In genomic region chr2:39418491-39418890, GRCh38 we compare ENCODE assay signal across 18 cellular contexts. TPM values are rescaled to one million over a fixed set of nuclear protein-coding genes. Genes with fewer than 3 reads are reported as not detected.
DNase-seq lines count a peak whose midpoint lies in the region; ATAC-seq and TF ChIP-seq lines count a peak whose summit lies in the region.
"Had no signal": no experiment of that assay in that cellular context is flagged by ENCODE, and none has a peak within 500 bp of the region (broad histone marks: within the 10 kb centered on the region; RNA-seq: fewer than 3 reads in every experiment).

No MANE protein-coding gene starts in this region.

- H2AFZ ChIP-seq in GM23248 = no peak overlapping the region

- H3K4me1 ChIP-seq in GM23248 (ENCODE audit: insufficient read depth) (peaks cover 39% of the 10 kb centered on the region), iPS-18a (ENCODE audit: control insufficient read depth, low read depth, low read length) (no peaks in the 10 kb centered on the region), gastrocnemius medialis (peaks cover 66 to 70% of the 10 kb centered on the region in 2 donors)

- H3K9me2 ChIP-seq in GM23248 (ENCODE audit: insufficient read depth) = no peaks in the 10 kb centered on the region

- intact Hi-C loops in activated T-helper 1 cell treated with anti-CD3 and anti-CD28 coated beads, Interleukin-12 subunit alpha, Interleukin-12 subunit beta, Interleukin-2, Interleukin-4 antibody, amounts not matched to agents 30 ng/mL and 10 ng/mL and 1 ng/mL, durations not matched to agents 14 hours and 24 hours and 36 hours (cut with micrococcal nuclease) = no loop called here
- intact Hi-C loops in gastrocnemius medialis (cut with DNase I; ENCODE audit: low total_unique reads) = no loop called here

- H3K4me1 Mint-ChIP-seq in WTC11 = peaks cover 76% of the 10 kb centered on the region
- H3K4me1 Mint-ChIP-seq in progenitor cell of endocrine pancreas (ENCODE audit: low read depth) = peaks cover 10% of the 10 kb centered on the region
- peaks cover 23% of the 10 kb centered on the region for H3K4me1 Mint-ChIP-seq in activated T-helper 1 cell treated with anti-CD3 and anti-CD28 coated beads, Interleukin-12 subunit alpha, Interleukin-12 subunit beta, Interleukin-2, Interleukin-4 antibody, amounts not matched to agents 30 ng/mL and 10 ng/mL and 1 ng/mL, durations not matched to agents 14 hours and 24 hours and 36 hours (ENCODE audit: low read depth)

- TF ChIP-seq CTCF in WTC11 (IDR thresholded peaks at IDR 0.05) (no peak), progenitor cell of endocrine pancreas (IDR thresholded peaks at IDR 0.05; ENCODE audit: unreplicated experiment) (no peak), gastrocnemius medialis (IDR thresholded peaks at IDR 0.05 in 4 of 5, conservative IDR thresholded peaks at IDR 0.05 in 1 of 5) (no peak)

- H4K20me1 ChIP-seq in GM23248 (ENCODE audit: insufficient read depth) = no peaks in the 10 kb centered on the region

- POLR2A ChIA-PET in WTC11 (lab: Charles Lee) = no interaction called here

- H3K27ac Mint-ChIP-seq in WTC11 (peak overlapping the region; percentile 82), progenitor cell of endocrine pancreas (peak overlapping the region; percentile 23)
- H3K27ac Mint-ChIP-seq in activated T-helper 1 cell treated with anti-CD3 and anti-CD28 coated beads, Interleukin-12 subunit alpha, Interleukin-12 subunit beta, Interleukin-2, Interleukin-4 antibody, amounts not matched to agents 30 ng/mL and 10 ng/mL and 1 ng/mL, durations not matched to agents 14 hours and 24 hours and 36 hours = no peak overlapping the region
- H3K27ac Mint-ChIP-seq: B cell, CD14-positive monocyte had no signal

- H3K9me3 ChIP-seq in GM23248 (ENCODE audit: low read depth) (no peaks in the 10 kb centered on the region), iPS-18a (ENCODE audit: control insufficient read depth, low read depth, low read length) (no peaks in the 10 kb centered on the region), gastrocnemius medialis (no peaks in the 10 kb centered on the region)
- H3K9me3 ChIP-seq: Peyer's patch, SJSA1 had no signal

- peak overlapping the region; percentile 50 for H3K4me2 ChIP-seq in GM23248 (ENCODE audit: unreplicated experiment)

- CTCF ChIA-PET in WTC11 (lab: Charles Lee) = no interaction called here

- H3K9ac ChIP-seq in GM23248 (no peak overlapping the region; the same call in 1 of the 2 replicates), iPS-18a (ENCODE audit: low read length) (no peak overlapping the region)

- H3K27me3 ChIP-seq in GM23248 (replicated peaks; ENCODE audit: insufficient read depth) (no peaks in the 10 kb centered on the region), iPS-18a (ENCODE audit: control insufficient read depth, insufficient read depth, low read length) (no peaks in the 10 kb centered on the region), gastrocnemius medialis (no peaks in the 10 kb centered on the region)
- H3K27me3 ChIP-seq: Peyer's patch, SJSA1 had no signal

- no peaks in the 10 kb centered on the region for H3K27me3 Mint-ChIP-seq in WTC11 (ENCODE audit: low read depth)
- no peaks in the 10 kb centered on the region for H3K27me3 Mint-ChIP-seq in progenitor cell of endocrine pancreas
- H3K27me3 Mint-ChIP-seq in activated T-helper 1 cell treated with anti-CD3 and anti-CD28 coated beads, Interleukin-12 subunit alpha, Interleukin-12 subunit beta, Interleukin-2, Interleukin-4 antibody, amounts not matched to agents 30 ng/mL and 10 ng/mL and 1 ng/mL, durations not matched to agents 14 hours and 24 hours and 36 hours (ENCODE audit: insufficient read depth) = no peaks in the 10 kb centered on the region
- H3K27me3 Mint-ChIP-seq: B cell had no signal

- peaks cover 9% of the 10 kb centered on the region for H3F3A ChIP-seq in GM23248 (ENCODE audit: insufficient read depth)

- TF ChIP-seq POLR2A in gastrocnemius medialis (IDR thresholded peaks at IDR 0.05) = no peak

- peaks cover 97% of the 10 kb centered on the region for H3K79me2 ChIP-seq in GM23248 (ENCODE audit: insufficient read depth)

- WGBS in GM23248 (ENCODE audit: low coverage in 1 of 2, low lambda C conversion rate in 2 of 2, missing lambda C conversion rate in 2 of 2), 2 experiments = 82 to 85% methylated on average over 5 of the region's 5 CpGs

- ATAC-seq in WTC11 = no peak
- no peak for ATAC-seq in gastrocnemius medialis

- H3K4me3 ChIP-seq in GM23248 (peak overlapping the region; percentile 12; the same call in 1 of the 2 replicates), iPS-18a (ENCODE audit: low read length) (no peak overlapping the region), gastrocnemius medialis (no peak overlapping the region)
- H3K4me3 ChIP-seq: Peyer's patch, SJSA1 had no signal

- H3K4me3 Mint-ChIP-seq in WTC11 = no peak overlapping the region
- H3K4me3 Mint-ChIP-seq in progenitor cell of endocrine pancreas (ENCODE audit: low read depth) = no peak overlapping the region
- H3K4me3 Mint-ChIP-seq in activated T-helper 1 cell treated with anti-CD3 and anti-CD28 coated beads, Interleukin-12 subunit alpha, Interleukin-12 subunit beta, Interleukin-2, Interleukin-4 antibody, amounts not matched to agents 30 ng/mL and 10 ng/mL and 1 ng/mL, durations not matched to agents 14 hours and 24 hours and 36 hours = no peak overlapping the region
- H3K4me3 Mint-ChIP-seq: B cell, CD14-positive monocyte had no signal

- peaks cover 1% of the 10 kb centered on the region for H3K36me3 Mint-ChIP-seq in WTC11
- H3K36me3 Mint-ChIP-seq in progenitor cell of endocrine pancreas (ENCODE audit: insufficient read depth) = no peaks in the 10 kb centered on the region
- H3K36me3 Mint-ChIP-seq in activated T-helper 1 cell treated with anti-CD3 and anti-CD28 coated beads, Interleukin-12 subunit alpha, Interleukin-12 subunit beta, Interleukin-2, Interleukin-4 antibody, amounts not matched to agents 30 ng/mL and 10 ng/mL and 1 ng/mL, durations not matched to agents 14 hours and 24 hours and 36 hours (ENCODE audit: low read depth) = no peaks in the 10 kb centered on the region
- H3K36me3 Mint-ChIP-seq: CD14-positive monocyte had no signal

- no peaks in the 10 kb centered on the region for H3K36me3 ChIP-seq in GM23248 (ENCODE audit: low read depth)
- no peaks in the 10 kb centered on the region for H3K36me3 ChIP-seq in iPS-18a (ENCODE audit: control insufficient read depth, low read depth, low read length)
- H3K36me3 ChIP-seq in gastrocnemius medialis = no peaks in the 10 kb centered on the region
- H3K36me3 ChIP-seq: Peyer's patch, SJSA1 had no signal

- H3K9me3 Mint-ChIP-seq in WTC11 (no peaks in the 10 kb centered on the region), progenitor cell of endocrine pancreas (ENCODE audit: low read depth) (peaks cover 4% of the 10 kb centered on the region)
- H3K9me3 Mint-ChIP-seq in activated T-helper 1 cell treated with anti-CD3 and anti-CD28 coated beads, Interleukin-12 subunit alpha, Interleukin-12 subunit beta, Interleukin-2, Interleukin-4 antibody, amounts not matched to agents 30 ng/mL and 10 ng/mL and 1 ng/mL, durations not matched to agents 14 hours and 24 hours and 36 hours = no peaks in the 10 kb centered on the region
- H3K9me3 Mint-ChIP-seq: CD14-positive monocyte had no signal

- in situ Hi-C loops in GM23248 (cut with MboI) = no loop called here
- in situ Hi-C loops in gastrocnemius medialis (cut with MboI; ENCODE audit: low sequenced_read_pairs in 4 of 4) = no loop called here

- DNase-seq in GM23248 (no peak), WTC11 (ENCODE audit: low spot score) (no peak), progenitor cell of endocrine pancreas (ENCODE audit: low spot score, unreplicated experiment) (no peak), NCI-H526 treated with DMSO at 0.1 percent for 48 hours (lab: John Stamatoyannopoulos, UW) (no peak), gastrocnemius medialis (no peak)
- DNase-seq in activated T-helper 1 cell treated with anti-CD3 and anti-CD28 coated beads, Interleukin-12 subunit alpha, Interleukin-12 subunit beta, Interleukin-2, Interleukin-4 antibody, amounts not matched to agents 30 ng/mL and 10 ng/mL and 1 ng/mL, durations not matched to agents 14 hours and 24 hours and 36 hours (ENCODE audit: low spot score) = no peak
- no peak for DNase-seq in stimulated activated naive CD4-positive, alpha-beta T cell (lab: John Stamatoyannopoulos, UW)
- DNase-seq: KBM-7, NCI-H1105 treated with DMSO at 0.1 percent for 48 hours, NCI-H2029 treated with DMSO at 0.1 percent for 48 hours, NCI-H2171, NCI-H345, NCI-H524 treated with DMSO at 0.1 percent for 48 hours, Peyer's patch had no signal

- H3K27ac ChIP-seq in GM23248 (peak overlapping the region; percentile 47; the same call in 1 of the 2 replicates), iPS-18a (ENCODE audit: low read length) (peak overlapping the region; percentile 18), gastrocnemius medialis (peak overlapping the region in 2 of 4 donors; percentile 19 to 46)
- H3K27ac ChIP-seq: Peyer's patch, SJSA1 had no signal

TF ChIP-seq in WTC11, 78 proteins besides CTCF, POLR2A, EP300 and RAD21:
- no peak for TF ChIP-seq PRRX2 (CRISPR knock-in tag; IDR thresholded peaks at IDR 0.05)
TF ChIP-seq in WTC11: peak in this region for 0.

RNA-seq across cellular contexts. Expression of gene MAP4K3, which starts 18.6 kb away (rescaled TPM):
- total RNA-seq in GM23248 (2014; rRNA removed; shearing (Covaris generic)) = 32.0 and 44.0 TPM in 2 replicates
- 9.4 and 9.9 TPM in 2 replicates for polyA plus RNA-seq in GM23248 (2016; fragmentation: Nextera tagmentation; extraction: Ambion mirVana)
- total RNA-seq in WTC11 (2021) (51.6 to 73.2 TPM (median 65.2 TPM) in 3 replicates), progenitor cell of endocrine pancreas (60.0 and 63.6 TPM in 2 replicates), gastrocnemius medialis (10 to 100 TPM; 23.0 to 52.1 (median 31.8) TPM)
- total RNA-seq in activated T-helper 1 cell treated with anti-CD3 and anti-CD28 coated beads, Interleukin-12 subunit alpha, Interleukin-12 subunit beta, Interleukin-2, Interleukin-4 antibody, amounts not matched to agents 30 ng/mL and 10 ng/mL and 1 ng/mL, durations not matched to agents 14 hours and 24 hours and 36 hours = 15.7 and 24.1 TPM in 2 replicates
